Comparison of ENCODE assay signal across 8 cellular contexts in genomic region chr11:85647604-85648299, GRCh38. TPM values are rescaled to one million over a fixed set of nuclear protein-coding genes. Genes with fewer than 3 reads are reported as not detected.
DNase-seq lines count a peak whose midpoint lies in the region; ATAC-seq and TF ChIP-seq lines count a peak whose summit lies in the region.

Gene TMEM126A (plus strand): TSS chr11:85647967. CDS start chr11:85650256, 2,289 bp downstream.

- peak within 1 kb of the TSS; percentile 74 for H3K4me3 ChIP-seq in lower lobe of right lung

- DNase-seq in CMK (ENCODE audit: low read depth) (peak; percentile 45), HT-29 (ENCODE audit: low spot score) (peak; percentile 98), lower lobe of right lung (peak; percentile 94)
- peak; percentile 81 for DNase-seq in NK-92 treated with Interleukin-12 subunit alpha and Interleukin-12 subunit beta, amount 100 ng/mL, for 24 hours (lab: John Stamatoyannopoulos, UW)
- DNase-seq in effector CD4-positive, alpha-beta T cell, result peak; percentile 88
- peak; percentile 70 to 89 (median 72) for DNase-seq in stimulated activated CD4-positive, alpha-beta T cell treated with anti-CD3 and anti-CD28 coated beads, TNF-alpha, amount 100 ng/mL, for 1 hour (ENCODE audit: low read depth in 3 of 3, low spot score in 1 of 3)

- no peak for TF ChIP-seq CTCF in lower lobe of right lung (IDR thresholded peaks at IDR 0.05)

- no peaks in the 10 kb centered on the region for H3K27me3 ChIP-seq in lower lobe of right lung (ENCODE audit: low read depth)

- ATAC-seq in GM21360 (IDR thresholded peaks at IDR 0.05; ENCODE audit: unreplicated experiment) (peak; percentile 99), lower lobe of right lung (peak; percentile 99 to 100)

- peak within 1 kb of the TSS; percentile 80 for H3K27ac ChIP-seq in lower lobe of right lung

- no peaks in the 10 kb centered on the region for H3K9me3 ChIP-seq in lower lobe of right lung

- POLR2A ChIA-PET in activated CD8-positive, alpha-beta memory T cell treated with anti-CD3 and anti-CD28 coated beads for 36 hours (lab: Charles Lee), result interaction anchor here (0.7 to 2.1 kb wide), 3 partner anchors 12 to 20 kb away, joined by 5 to 13 read pairs (median 11); partner anchors contain the start of genes CREBZF, DLG2 and TMEM126B

- peaks cover 12% of the 10 kb centered on the region for H3K36me3 ChIP-seq in lower lobe of right lung

- peaks cover 24% of the 10 kb centered on the region for H3K4me1 ChIP-seq in lower lobe of right lung

- CTCF ChIA-PET in activated CD8-positive, alpha-beta memory T cell treated with anti-CD3 and anti-CD28 coated beads for 36 hours (lab: Charles Lee), result interaction anchor here (0.7 to 1.1 kb wide), 2 partner anchors 19 to 28 kb away, joined by 3 read pairs; partner anchors contain the start of gene TMEM126B

- intact Hi-C loops in lower lobe of right lung (cut with DNase I), result no loop called here

RNA-seq across cellular contexts. Expression of gene TMEM126A, which starts in this region (rescaled TPM):
- total RNA-seq in HT-29 (2014; rRNA removed; shearing (Covaris generic)), result 13.0 and 24.1 TPM in 2 replicates
- 10 to 100 TPM; 61.9 to 65.1 TPM for total RNA-seq in activated CD8-positive, alpha-beta memory T cell treated with anti-CD3 and anti-CD28 coated beads for 36 hours
- total RNA-seq in lower lobe of right lung, result 26.9 TPM

Comparison
In these comparisons a context has a peak if more than half of its experiments do, and no peak if none do; other contexts are left out.
1. Peak in every context shown above with its lines: DNase-seq, ATAC-seq, H3K4me3 ChIP-seq and H3K27ac ChIP-seq.
2. DNase-seq: peak in every context shown above with its lines; median percentile 98 in HT-29; 94 in lower lobe of right lung; 88 in effector CD4-positive, alpha-beta T cell; 81 in NK-92 treated with Interleukin-12 subunit alpha and Interleukin-12 subunit beta, amount 100 ng/mL, for 24 hours; 72 in stimulated activated CD4-positive, alpha-beta T cell treated with anti-CD3 and anti-CD28 coated beads, TNF-alpha, amount 100 ng/mL, for 1 hour; 45 in CMK.